ENCODE assay signal across 7 cellular contexts in the genomic region with DNA sequence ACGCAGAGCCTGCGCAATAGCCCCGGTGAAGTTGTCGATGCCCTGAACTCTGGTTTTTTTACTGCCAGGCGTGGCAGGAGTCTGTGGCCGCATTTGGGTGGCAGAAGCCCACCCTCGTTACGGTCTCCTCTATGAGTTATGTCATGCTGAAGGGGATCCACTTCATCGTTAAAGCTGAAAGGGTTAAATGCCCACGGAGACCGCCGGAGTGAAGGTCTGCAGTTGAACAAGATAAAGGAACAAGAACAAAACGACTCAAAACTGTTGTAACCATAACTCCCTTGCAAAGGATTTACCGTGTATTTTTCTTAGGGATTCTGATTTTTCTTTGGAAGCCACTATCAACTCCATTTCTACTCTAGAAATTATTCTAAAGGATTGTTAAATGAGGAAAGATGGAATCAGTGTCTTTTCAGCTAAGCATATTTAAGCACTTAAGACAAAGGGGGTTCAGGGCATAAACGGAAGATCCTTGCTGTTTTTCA. TPM values are rescaled to one million over a fixed set of nuclear protein-coding genes. Genes with fewer than 3 reads are reported as not detected.
DNase-seq lines count a peak whose midpoint lies in the region; ATAC-seq and TF ChIP-seq lines count a peak whose summit lies in the region.

No MANE protein-coding gene starts in this region.

- 3% methylated on average over 15 of the region's 15 CpGs for WGBS in right cardiac atrium
- 2 to 3% (median 2%) methylated on average over 15 of the region's 15 CpGs for whole genome bisulfite sequencing in spleen, 5 donors

- H3K4me2 ChIP-seq in HCT116 (ENCODE audit: low read length) = peak overlapping the region; percentile 78

- RAD21 ChIA-PET in HCT116 (lab: Charles Lee; ENCODE audit: low non-redundant PET in 1 of 2, low total read pairs in 2 of 2, uncharacterized antibody in 2 of 2, unreplicated experiment in 2 of 2) = no interaction called here

- TF ChIP-seq CTCF in HCT116 (IDR thresholded peaks at IDR 0.05 in 2 of 3, conservative IDR thresholded peaks at IDR 0.05 in 1 of 3; ENCODE audit: borderline replicate concordance in 1 of 3, insufficient read depth in 1 of 3, low read depth in 2 of 3, low read length in 2 of 3) (no peak), WERI-Rb-1 (IDR thresholded peaks at IDR 0.05; ENCODE audit: low read depth, low read length) (no peak), spleen (IDR thresholded peaks at IDR 0.05 in 8 of 11, conservative IDR thresholded peaks at IDR 0.05 in 3 of 11) (no peak)

- POLR2A ChIA-PET in HCT116 (lab: Charles Lee) = interaction anchor here (0.9 to 1.0 kb wide), 2 partner anchors 10 to 11 kb away, joined by 3 to 4 read pairs; no protein-coding TSS in a partner anchor

- H3K79me2 ChIP-seq in HCT116 (ENCODE audit: insufficient read depth, low read length) = peaks cover 42% of the 10 kb centered on the region

- H4K20me1 ChIP-seq in HCT116 (ENCODE audit: insufficient read depth) = peaks cover 3% of the 10 kb centered on the region; the same call in 1 of the 2 replicates

- no peak for TF ChIP-seq POLR2A in HCT116 (IDR thresholded peaks at IDR 0.05; ENCODE audit: borderline replicate concordance, extremely low read depth, insufficient read depth, insufficient read length)
- TF ChIP-seq POLR2A in spleen (IDR thresholded peaks at IDR 0.05) = no peak

- intact Hi-C loops in HCT116 (cut with micrococcal nuclease) (no loop called here), right cardiac atrium (cut with DNase I) (loop anchor here in 1 of 4 donors (5.0 kb wide), 1 partner anchor 133 kb away; no protein-coding TSS in a partner anchor), spleen (cut with DNase I; ENCODE audit: low total_unique reads) (loop anchor here (10.0 kb wide), 1 partner anchor 64 kb away; no protein-coding TSS in a partner anchor)

- CTCF ChIA-PET in HCT116 (lab: Charles Lee) = no interaction called here

- peak overlapping the region; percentile 77 for H3K9ac ChIP-seq in HCT116 (ENCODE audit: low read length)

- H3K27me3 ChIP-seq in HCT116 (ENCODE audit: insufficient read depth, low read length) (no peaks in the 10 kb centered on the region), WERI-Rb-1 (ENCODE audit: insufficient read depth, low read depth, severe bottlenecking) (no peaks in the 10 kb centered on the region), right cardiac atrium (ENCODE audit: control insufficient read depth, insufficient read depth) (no peaks in the 10 kb centered on the region), spleen (replicated peaks in 1 of 7) (no peaks in the 10 kb centered on the region)

- no peaks in the 10 kb centered on the region for H3K9me2 ChIP-seq in HCT116 (ENCODE audit: insufficient read depth)

- DNase-seq in HCT116 (ENCODE audit: low read depth, low spot score) = no peak
- DNase-seq in WERI-Rb-1 = no peak
- no peak for DNase-seq in right cardiac atrium
- no peak for DNase-seq in spleen

- peak overlapping the region; percentile 78 to 83 for H3K4me3 ChIP-seq in HCT116 (replicated peaks in 1 of 2; ENCODE audit: low read depth in 1 of 2, low read length in 2 of 2)
- peak overlapping the region; percentile 80 for H3K4me3 ChIP-seq in WERI-Rb-1 (ENCODE audit: low read depth, low read length)
- peak overlapping the region; percentile 93 for H3K4me3 ChIP-seq in right cardiac atrium (ENCODE audit: low read length)
- peak overlapping the region; percentile 87 to 94 (median 92) for H3K4me3 ChIP-seq in spleen

- no peak for TF ChIP-seq RAD21 in HCT116 (IDR thresholded peaks at IDR 0.05; ENCODE audit: low read depth)

- ATAC-seq in HCT116 = no peak
- no peak for ATAC-seq in right cardiac atrium
- ATAC-seq in GM19328 (IDR thresholded peaks at IDR 0.05; ENCODE audit: unreplicated experiment) = no peak
- no peak for ATAC-seq in HG03097 (IDR thresholded peaks at IDR 0.05; ENCODE audit: low FRiP score, unreplicated experiment)
- ATAC-seq in HG03460 (IDR thresholded peaks at IDR 0.05; ENCODE audit: unreplicated experiment) = no peak

- peak overlapping the region; percentile 79; the same call in 1 of the 2 replicates for H3K27ac ChIP-seq in HCT116 (ENCODE audit: low read depth, low read length)
- peak overlapping the region; percentile 90 for H3K27ac ChIP-seq in WERI-Rb-1
- H3K27ac ChIP-seq in right cardiac atrium (ENCODE audit: low read length) = peak overlapping the region; percentile 98
- H3K27ac ChIP-seq in spleen = peak overlapping the region; percentile 97 to 100 (median 99)

- H3K4me1 ChIP-seq in HCT116 (ENCODE audit: control insufficient read depth in 1 of 2, insufficient read depth in 2 of 2, low read length in 2 of 2) = peaks cover 8 to 15% of the 10 kb centered on the region in 2 experiments; a peak in 3 of 4 replicates
- H3K4me1 ChIP-seq in right cardiac atrium (ENCODE audit: control insufficient read depth, insufficient read depth, low read length) = no peaks in the 10 kb centered on the region
- peaks cover 18 to 46% (median 35%) of the 10 kb centered on the region in 6 donors for H3K4me1 ChIP-seq in spleen

- H2AFZ ChIP-seq in HCT116 (ENCODE audit: low read depth, low read length, poor library complexity, severe bottlenecking) = peak overlapping the region; percentile 83

- H3K9me3 ChIP-seq in HCT116 (ENCODE audit: control insufficient read depth in 1 of 2, insufficient read depth in 1 of 2, low read depth in 1 of 2, low read length in 2 of 2) (no peaks in the 10 kb centered on the region), WERI-Rb-1 (ENCODE audit: severe bottlenecking) (peaks cover 4% of the 10 kb centered on the region), right cardiac atrium (ENCODE audit: control insufficient read depth, low read length) (no peaks in the 10 kb centered on the region), spleen (no peaks in the 10 kb centered on the region)

- TSS peak; percentile 81 for BruUV-seq in HCT116 (replicated peaks; lab: Mats Ljungman, UMichigan)

- H3K36me3 ChIP-seq in HCT116 (ENCODE audit: control insufficient read depth in 1 of 2, insufficient read depth in 2 of 2, low read length in 2 of 2) (peaks cover 0 to 3% of the 10 kb centered on the region in 2 experiments; a peak in 1 of 4 replicates), WERI-Rb-1 (peaks cover 14% of the 10 kb centered on the region), spleen (peaks cover 0 to 12% (median 0%) of the 10 kb centered on the region in 6 donors)

TF ChIP-seq in HCT116, 20 proteins besides CTCF, POLR2A, EP300 and RAD21 (continues in another document):
- TF ChIP-seq, protein P1, sequence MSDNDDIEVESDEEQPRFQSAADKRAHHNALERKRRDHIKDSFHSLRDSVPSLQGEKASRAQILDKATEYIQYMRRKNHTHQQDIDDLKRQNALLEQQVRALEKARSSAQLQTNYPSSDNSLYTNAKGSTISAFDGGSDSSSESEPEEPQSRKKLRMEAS (IDR thresholded peaks at IDR 0.05) = no peak
- TF ChIP-seq YY1 (IDR thresholded peaks at IDR 0.05; ENCODE audit: extremely low read depth, insufficient replicate concordance, low read depth, low read length) (no peak), ELF1 (IDR thresholded peaks at IDR 0.05; ENCODE audit: borderline replicate concordance, low read depth) (no peak), CBX3 (IDR thresholded peaks at IDR 0.05; ENCODE audit: low read depth) (no peak), FOSL1 (IDR thresholded peaks at IDR 0.05; ENCODE audit: low read depth) (no peak), EGR1 (IDR thresholded peaks at IDR 0.05; ENCODE audit: low read depth) (no peak), ZNF274 (IDR thresholded peaks at IDR 0.05; ENCODE audit: low read depth, low read length) (no peak), EZH2 (IDR thresholded peaks at IDR 0.05) (no peak), SIN3A (IDR thresholded peaks at IDR 0.05; ENCODE audit: low read depth) (no peak)
- TF ChIP-seq, protein P2, sequence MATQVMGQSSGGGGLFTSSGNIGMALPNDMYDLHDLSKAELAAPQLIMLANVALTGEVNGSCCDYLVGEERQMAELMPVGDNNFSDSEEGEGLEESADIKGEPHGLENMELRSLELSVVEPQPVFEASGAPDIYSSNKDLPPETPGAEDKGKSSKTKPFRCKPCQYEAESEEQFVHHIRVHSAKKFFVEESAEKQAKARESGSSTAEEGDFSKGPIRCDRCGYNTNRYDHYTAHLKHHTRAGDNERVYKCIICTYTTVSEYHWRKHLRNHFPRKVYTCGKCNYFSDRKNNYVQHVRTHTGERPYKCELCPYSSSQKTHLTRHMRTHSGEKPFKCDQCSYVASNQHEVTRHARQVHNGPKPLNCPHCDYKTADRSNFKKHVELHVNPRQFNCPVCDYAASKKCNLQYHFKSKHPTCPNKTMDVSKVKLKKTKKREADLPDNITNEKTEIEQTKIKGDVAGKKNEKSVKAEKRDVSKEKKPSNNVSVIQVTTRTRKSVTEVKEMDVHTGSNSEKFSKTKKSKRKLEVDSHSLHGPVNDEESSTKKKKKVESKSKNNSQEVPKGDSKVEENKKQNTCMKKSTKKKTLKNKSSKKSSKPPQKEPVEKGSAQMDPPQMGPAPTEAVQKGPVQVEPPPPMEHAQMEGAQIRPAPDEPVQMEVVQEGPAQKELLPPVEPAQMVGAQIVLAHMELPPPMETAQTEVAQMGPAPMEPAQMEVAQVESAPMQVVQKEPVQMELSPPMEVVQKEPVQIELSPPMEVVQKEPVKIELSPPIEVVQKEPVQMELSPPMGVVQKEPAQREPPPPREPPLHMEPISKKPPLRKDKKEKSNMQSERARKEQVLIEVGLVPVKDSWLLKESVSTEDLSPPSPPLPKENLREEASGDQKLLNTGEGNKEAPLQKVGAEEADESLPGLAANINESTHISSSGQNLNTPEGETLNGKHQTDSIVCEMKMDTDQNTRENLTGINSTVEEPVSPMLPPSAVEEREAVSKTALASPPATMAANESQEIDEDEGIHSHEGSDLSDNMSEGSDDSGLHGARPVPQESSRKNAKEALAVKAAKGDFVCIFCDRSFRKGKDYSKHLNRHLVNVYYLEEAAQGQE (IDR thresholded peaks at IDR 0.05; ENCODE audit: low read depth) = no peak

RNA-seq across cellular contexts. Expression of a gene that starts 0.5 kb away (rescaled TPM):
- total RNA-seq in HCT116 (2021; ENCODE audit: unreplicated experiment) (85.3 TPM), right cardiac atrium (10 to 100 TPM; 30.7 to 59.0 (median 38.7) TPM), spleen (100 to 1,000 TPM in 2 of 7 donors, 10 to 100 TPM in 5; 89.3 to 113 (median 93.9) TPM)
- polyA plus RNA-seq in HCT116 (2012) = 41.2 and 54.9 TPM in 2 replicates
- polyA plus RNA-seq in right cardiac atrium (27.6 TPM), spleen (10 to 100 TPM; 48.8 to 65.8 (median 56.6) TPM)
